12 cellular contexts compared by ENCODE assay signal in genomic region chr19:51808333-51808986, GRCh38. TPM values are rescaled to one million over a fixed set of nuclear protein-coding genes. Genes with fewer than 3 reads are reported as not detected.
DNase-seq lines count a peak whose midpoint lies in the region; ATAC-seq and TF ChIP-seq lines count a peak whose summit lies in the region.
"Had no signal": no experiment of that assay in that cellular context is flagged by ENCODE, and none has a peak within 500 bp of the region (broad histone marks: within the 10 kb centered on the region; RNA-seq: fewer than 3 reads in every experiment).

No MANE protein-coding gene starts in this region.

- TF ChIP-seq CTCF in fibroblast of the aortic adventitia (IDR thresholded peaks at IDR 0.05; ENCODE audit: insufficient read depth, low read length), result peak; percentile 30

- ATAC-seq in stimulated activated naive CD8-positive, alpha-beta T cell treated with anti-CD3 and anti-CD28 coated beads, Interleukin-15, Interleukin-2, amounts not matched to agents 100 U/mL and 50 U/mL, for 24 hours, result no peak
- no peak for ATAC-seq in HG03280 (IDR thresholded peaks at IDR 0.05; ENCODE audit: unreplicated experiment)
- ATAC-seq: gastroesophageal sphincter, pancreas had no signal

- no peak overlapping the region for H3K4me3 ChIP-seq in fibroblast of the aortic adventitia (ENCODE audit: low read depth, low read length)
- H3K4me3 ChIP-seq: gastroesophageal sphincter, pancreas had no signal

- DNase-seq in AG08395 (ENCODE audit: low spot score) (peak; percentile 49), ELR (ENCODE audit: low read depth) (peak; percentile 73), RPMI7951 (ENCODE audit: low read depth) (peak; percentile 85), fibroblast of the aortic adventitia (ENCODE audit: low read depth) (peak; percentile 88), DMS153 (lab: John Stamatoyannopoulos, UW) (no peak)
- no peak for DNase-seq in stimulated activated naive CD8-positive, alpha-beta T cell treated with anti-CD3 and anti-CD28 coated beads, Interleukin-15, Interleukin-2, amounts not matched to agents 100 U/mL and 50 U/mL, for 24 hours
- no peak for DNase-seq in activated CD4-positive, alpha-beta T cell treated with anti-CD3 and anti-CD28 coated beads for 1 hour
- DNase-seq: activated B cell treated with CpG ODN at 0.5 μM for 24 hours, NCI-H1694, pancreas had no signal

RNA-seq across cellular contexts. Expression of gene FPR3, which starts 13.5 kb away (rescaled TPM):
- 0.60 and 0.98 TPM in 2 replicates for total RNA-seq in RPMI7951 (2014; rRNA removed; shearing (Covaris generic))
- total RNA-seq in fibroblast of the aortic adventitia (ENCODE audit: low replicate concordance), result not detected in 2 replicates

RNA-seq across cellular contexts. Expression of gene FPR2, which starts 47.5 kb away (rescaled TPM):
- 8.1 and 8.4 TPM in 2 replicates for total RNA-seq in RPMI7951 (2014; rRNA removed; shearing (Covaris generic))
- not detected in 2 replicates for total RNA-seq in fibroblast of the aortic adventitia (ENCODE audit: low replicate concordance)
- total RNA-seq: activated B cell treated with CpG ODN at 0.5 μM for 24 hours had no signal

RNA-seq across cellular contexts. Expression of gene FPR1, which starts 56.8 kb away (rescaled TPM):
- total RNA-seq in RPMI7951 (2014; rRNA removed; shearing (Covaris generic)), result 9.4 and 13.2 TPM in 2 replicates
- not detected in 2 replicates for total RNA-seq in fibroblast of the aortic adventitia (ENCODE audit: low replicate concordance)

Comparison
In these comparisons a context has a peak if more than half of its experiments do, and no peak if none do; other contexts are left out.
1. DNase-seq: peak in AG08395 (single experiment), ELR (single experiment), RPMI7951 (single experiment) and fibroblast of the aortic adventitia (single experiment); none in DMS153 (single experiment), stimulated activated naive CD8-positive, alpha-beta T cell treated with anti-CD3 and anti-CD28 coated beads, Interleukin-15, Interleukin-2, amounts not matched to agents 100 U/mL and 50 U/mL, for 24 hours (single experiment) and activated CD4-positive, alpha-beta T cell treated with anti-CD3 and anti-CD28 coated beads for 1 hour (single experiment).
2. RNA of gene FPR1, which starts 56.8 kb away (total RNA-seq): 9.4 to 13.2 TPM in RPMI7951; not detected in fibroblast of the aortic adventitia; every median in the first group is over 10 times any median in the second.